In genomic region chr9:114176601-114177295, GRCh38 we compare ENCODE assay signal across 12 cellular contexts. TPM values are rescaled to one million over a fixed set of nuclear protein-coding genes. Genes with fewer than 3 reads are reported as not detected.
A peak's percentile ranks its signal among the peaks of the same experiment; 100 is the strongest.
DNase-seq lines count a peak whose midpoint lies in the region; ATAC-seq and TF ChIP-seq lines count a peak whose summit lies in the region.
"Had no signal": no experiment of that assay in that cellular context is flagged by ENCODE, and none has a peak within 500 bp of the region (broad histone marks: within the 10 kb centered on the region; RNA-seq: fewer than 3 reads in every experiment).

No MANE protein-coding gene starts in this region.

- no peaks in the 10 kb centered on the region for H3K36me3 ChIP-seq in heart right ventricle
- H3K36me3 ChIP-seq: ovary had no signal

- DNase-seq in heart right ventricle = no peak
- DNase-seq in cardiac septum (ENCODE audit: low spot score) = no peak
- DNase-seq in cerebellum (ENCODE audit: low spot score) = peak; percentile 68
- DNase-seq in NCI-H526 (lab: John Stamatoyannopoulos, UW) = no peak
- no peak for DNase-seq in NCI-H524 treated with DMSO at 0.1 percent for 48 hours (lab: John Stamatoyannopoulos, UW)
- DNase-seq in NCI-H1930 (lab: John Stamatoyannopoulos, UW) = no peak
- DNase-seq in Kasumi-1 (lab: John Stamatoyannopoulos, UW) = no peak
- DNase-seq: activated CD4-positive, alpha-beta T cell treated with anti-CD3 and anti-CD28 coated beads, Interleukin-2, amount 50 U/mL, for 48 hours; testis had no signal

- TF ChIP-seq CTCF in heart right ventricle (IDR thresholded peaks at IDR 0.05) (no peak), nephron (IDR thresholded peaks at IDR 0.05; ENCODE audit: unreplicated experiment in 3 of 3) (no peak)

- H3K36me3 Mint-ChIP-seq in nephron (ENCODE audit: low read depth) = peaks cover 3% of the 10 kb centered on the region

- H3K27ac Mint-ChIP-seq in nephron = peak overlapping the region; percentile 79 to 92 (median 79)

- H3K9me3 ChIP-seq in heart right ventricle = no peaks in the 10 kb centered on the region
- H3K9me3 ChIP-seq: ovary, testis had no signal

- H3K4me3 Mint-ChIP-seq in nephron = no peak overlapping the region

- H3K27me3 ChIP-seq in heart right ventricle = no peaks in the 10 kb centered on the region
- H3K27me3 ChIP-seq: dorsolateral prefrontal cortex, ovary, testis had no signal

- no peak overlapping the region for H3K4me3 ChIP-seq in heart right ventricle
- H3K4me3 ChIP-seq: dorsolateral prefrontal cortex, ovary, testis had no signal

- intact Hi-C loops in heart right ventricle (cut with DNase I) (loop anchor here in 2 of 10 donors (2.0 to 5.0 kb wide), 2 partner anchors 30 to 36 kb away; no protein-coding TSS in a partner anchor), cardiac septum (cut with DNase I) (no loop called here)

- no peaks in the 10 kb centered on the region for H3K9me3 Mint-ChIP-seq in nephron

- H3K27ac ChIP-seq in heart right ventricle = peak overlapping the region in 7 of 10 donors; percentile 61 to 91 (median 77)
- H3K27ac ChIP-seq: ovary, testis had no signal

- no peaks in the 10 kb centered on the region for H3K27me3 Mint-ChIP-seq in nephron (ENCODE audit: low read depth)

- no peak for ATAC-seq in heart right ventricle

- peaks cover 27 to 97% (median 80%) of the 10 kb centered on the region in 9 donors for H3K4me1 ChIP-seq in heart right ventricle

- 27 to 39% methylated on average over 11 of the region's 11 CpGs for WGBS in heart right ventricle, 2 donors

- peaks cover 77% of the 10 kb centered on the region for H3K4me1 Mint-ChIP-seq in nephron

RNA-seq across cellular contexts. Expression of gene COL27A1, which starts 21.4 kb away (rescaled TPM):
- total RNA-seq in heart right ventricle = 10 to 100 TPM in 2 of 10 donors, 1 to 10 TPM in 8; 4.1 to 11.5 (median 5.1) TPM
- 10 to 100 TPM in 1 of 2 donors, 1 to 10 TPM in 1; 3.1 to 35.8 TPM for polyA plus RNA-seq in heart right ventricle
- total RNA-seq in cardiac septum = 12.8 TPM
- total RNA-seq in cerebellum = 15.5 TPM
